ENCODE assay signal across 1 cellular context in the genomic region with DNA sequence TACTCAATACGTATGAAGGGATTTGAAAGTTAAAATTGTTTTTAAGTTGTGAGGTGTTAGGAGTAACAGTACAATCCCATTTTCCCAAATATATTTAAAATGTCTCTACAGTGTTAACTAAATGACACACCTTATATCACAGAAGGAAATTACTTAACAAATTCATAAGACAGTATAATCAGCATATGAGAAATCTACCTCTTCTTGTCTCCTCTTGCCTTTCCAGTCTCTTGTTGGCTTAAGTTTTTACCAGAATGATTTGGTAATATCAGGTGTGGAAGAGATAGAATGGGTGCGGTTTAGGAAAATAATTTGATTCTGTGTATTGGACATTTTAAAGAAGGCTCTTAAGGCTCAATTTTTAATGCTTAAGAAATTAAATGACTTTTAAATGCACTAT.
TF ChIP-seq lines count a peak whose summit lies in the region.

No MANE protein-coding gene starts in this region.

TF ChIP-seq in K562, 482 proteins besides CTCF, POLR2A, EP300 and RAD21:
- TF ChIP-seq ZSCAN29 (IDR thresholded peaks at IDR 0.05) (no peak), NRF1 (conservative IDR thresholded peaks at IDR 0.05 in 1 of 2, IDR thresholded peaks at IDR 0.05 in 1 of 2) (no peak), ZNF76 (CRISPR knock-in tag; IDR thresholded peaks at IDR 0.05; ENCODE audit: borderline replicate concordance) (no peak), HNRNPUL1 (IDR thresholded peaks at IDR 0.05; ENCODE audit: low read length) (no peak), DIDO1 (tag; IDR thresholded peaks at IDR 0.05; ENCODE audit: low read depth) (no peak), WHSC1 (IDR thresholded peaks at IDR 0.05; ENCODE audit: low read length) (no peak), ZNF77 (CRISPR knock-in tag; IDR thresholded peaks at IDR 0.05) (no peak), CREB1 (IDR thresholded peaks at IDR 0.05) (no peak), CREB1 (CRISPR knock-in tag; IDR thresholded peaks at IDR 0.05) (no peak), SMARCC2 (IDR thresholded peaks at IDR 0.05; ENCODE audit: low read depth) (no peak), MAZ (CRISPR knock-in tag; conservative IDR thresholded peaks at IDR 0.05 in 1 of 2, IDR thresholded peaks at IDR 0.05 in 1 of 2) (no peak), TAF1 (IDR thresholded peaks at IDR 0.05; ENCODE audit: control insufficient read depth, extremely low read depth, insufficient read depth, low read length, severe bottlenecking) (no peak), NFIX (CRISPR knock-in tag; IDR thresholded peaks at IDR 0.05; ENCODE audit: low read depth) (no peak), PPARD (CRISPR knock-in tag; IDR thresholded peaks at IDR 0.05) (no peak), E2F3 (CRISPR knock-in tag; IDR thresholded peaks at IDR 0.05) (no peak)
- TF ChIP-seq, protein P1, sequence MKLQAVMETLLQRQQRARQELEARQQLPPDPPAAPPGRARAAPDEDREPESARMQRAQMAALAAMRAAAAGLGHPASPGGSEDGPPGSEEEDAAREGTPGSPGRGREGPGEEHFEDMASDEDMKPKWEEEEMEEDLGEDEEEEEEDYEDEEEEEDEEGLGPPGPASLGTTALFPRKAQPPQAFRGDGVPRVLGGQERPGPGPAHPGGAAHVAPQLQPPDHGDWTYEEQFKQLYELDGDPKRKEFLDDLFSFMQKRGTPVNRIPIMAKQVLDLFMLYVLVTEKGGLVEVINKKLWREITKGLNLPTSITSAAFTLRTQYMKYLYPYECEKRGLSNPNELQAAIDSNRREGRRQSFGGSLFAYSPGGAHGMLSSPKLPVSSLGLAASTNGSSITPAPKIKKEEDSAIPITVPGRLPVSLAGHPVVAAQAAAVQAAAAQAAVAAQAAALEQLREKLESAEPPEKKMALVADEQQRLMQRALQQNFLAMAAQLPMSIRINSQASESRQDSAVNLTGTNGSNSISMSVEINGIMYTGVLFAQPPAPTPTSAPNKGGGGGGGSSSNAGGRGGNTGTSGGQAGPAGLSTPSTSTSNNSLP (IDR thresholded peaks at IDR 0.05; ENCODE audit: borderline replicate concordance, low read depth, low read length), result no peak
- TF ChIP-seq, protein P2, sequence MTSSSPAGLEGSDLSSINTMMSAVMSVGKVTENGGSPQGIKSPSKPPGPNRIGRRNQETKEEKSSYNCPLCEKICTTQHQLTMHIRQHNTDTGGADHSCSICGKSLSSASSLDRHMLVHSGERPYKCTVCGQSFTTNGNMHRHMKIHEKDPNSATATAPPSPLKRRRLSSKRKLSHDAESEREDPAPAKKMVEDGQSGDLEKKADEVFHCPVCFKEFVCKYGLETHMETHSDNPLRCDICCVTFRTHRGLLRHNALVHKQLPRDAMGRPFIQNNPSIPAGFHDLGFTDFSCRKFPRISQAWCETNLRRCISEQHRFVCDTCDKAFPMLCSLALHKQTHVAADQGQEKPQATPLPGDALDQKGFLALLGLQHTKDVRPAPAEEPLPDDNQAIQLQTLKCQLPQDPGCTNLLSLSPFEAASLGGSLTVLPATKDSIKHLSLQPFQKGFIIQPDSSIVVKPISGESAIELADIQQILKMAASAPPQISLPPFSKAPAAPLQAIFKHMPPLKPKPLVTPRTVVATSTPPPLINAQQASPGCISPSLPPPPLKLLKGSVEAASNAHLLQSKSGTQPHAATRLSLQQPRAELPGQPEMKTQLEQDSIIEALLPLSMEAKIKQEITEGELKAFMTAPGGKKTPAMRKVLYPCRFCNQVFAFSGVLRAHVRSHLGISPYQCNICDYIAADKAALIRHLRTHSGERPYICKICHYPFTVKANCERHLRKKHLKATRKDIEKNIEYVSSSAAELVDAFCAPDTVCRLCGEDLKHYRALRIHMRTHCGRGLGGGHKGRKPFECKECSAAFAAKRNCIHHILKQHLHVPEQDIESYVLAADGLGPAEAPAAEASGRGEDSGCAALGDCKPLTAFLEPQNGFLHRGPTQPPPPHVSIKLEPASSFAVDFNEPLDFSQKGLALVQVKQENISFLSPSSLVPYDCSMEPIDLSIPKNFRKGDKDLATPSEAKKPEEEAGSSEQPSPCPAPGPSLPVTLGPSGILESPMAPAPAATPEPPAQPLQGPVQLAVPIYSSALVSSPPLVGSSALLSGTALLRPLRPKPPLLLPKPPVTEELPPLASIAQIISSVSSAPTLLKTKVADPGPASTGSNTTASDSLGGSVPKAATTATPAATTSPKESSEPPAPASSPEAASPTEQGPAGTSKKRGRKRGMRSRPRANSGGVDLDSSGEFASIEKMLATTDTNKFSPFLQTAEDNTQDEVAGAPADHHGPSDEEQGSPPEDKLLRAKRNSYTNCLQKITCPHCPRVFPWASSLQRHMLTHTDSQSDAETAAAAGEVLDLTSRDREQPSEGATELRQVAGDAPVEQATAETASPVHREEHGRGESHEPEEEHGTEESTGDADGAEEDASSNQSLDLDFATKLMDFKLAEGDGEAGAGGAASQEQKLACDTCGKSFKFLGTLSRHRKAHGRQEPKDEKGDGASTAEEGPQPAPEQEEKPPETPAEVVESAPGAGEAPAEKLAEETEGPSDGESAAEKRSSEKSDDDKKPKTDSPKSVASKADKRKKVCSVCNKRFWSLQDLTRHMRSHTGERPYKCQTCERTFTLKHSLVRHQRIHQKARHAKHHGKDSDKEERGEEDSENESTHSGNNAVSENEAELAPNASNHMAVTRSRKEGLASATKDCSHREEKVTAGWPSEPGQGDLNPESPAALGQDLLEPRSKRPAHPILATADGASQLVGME (CRISPR knock-in tag; IDR thresholded peaks at IDR 0.05), result no peak
- TF ChIP-seq, protein P3, sequence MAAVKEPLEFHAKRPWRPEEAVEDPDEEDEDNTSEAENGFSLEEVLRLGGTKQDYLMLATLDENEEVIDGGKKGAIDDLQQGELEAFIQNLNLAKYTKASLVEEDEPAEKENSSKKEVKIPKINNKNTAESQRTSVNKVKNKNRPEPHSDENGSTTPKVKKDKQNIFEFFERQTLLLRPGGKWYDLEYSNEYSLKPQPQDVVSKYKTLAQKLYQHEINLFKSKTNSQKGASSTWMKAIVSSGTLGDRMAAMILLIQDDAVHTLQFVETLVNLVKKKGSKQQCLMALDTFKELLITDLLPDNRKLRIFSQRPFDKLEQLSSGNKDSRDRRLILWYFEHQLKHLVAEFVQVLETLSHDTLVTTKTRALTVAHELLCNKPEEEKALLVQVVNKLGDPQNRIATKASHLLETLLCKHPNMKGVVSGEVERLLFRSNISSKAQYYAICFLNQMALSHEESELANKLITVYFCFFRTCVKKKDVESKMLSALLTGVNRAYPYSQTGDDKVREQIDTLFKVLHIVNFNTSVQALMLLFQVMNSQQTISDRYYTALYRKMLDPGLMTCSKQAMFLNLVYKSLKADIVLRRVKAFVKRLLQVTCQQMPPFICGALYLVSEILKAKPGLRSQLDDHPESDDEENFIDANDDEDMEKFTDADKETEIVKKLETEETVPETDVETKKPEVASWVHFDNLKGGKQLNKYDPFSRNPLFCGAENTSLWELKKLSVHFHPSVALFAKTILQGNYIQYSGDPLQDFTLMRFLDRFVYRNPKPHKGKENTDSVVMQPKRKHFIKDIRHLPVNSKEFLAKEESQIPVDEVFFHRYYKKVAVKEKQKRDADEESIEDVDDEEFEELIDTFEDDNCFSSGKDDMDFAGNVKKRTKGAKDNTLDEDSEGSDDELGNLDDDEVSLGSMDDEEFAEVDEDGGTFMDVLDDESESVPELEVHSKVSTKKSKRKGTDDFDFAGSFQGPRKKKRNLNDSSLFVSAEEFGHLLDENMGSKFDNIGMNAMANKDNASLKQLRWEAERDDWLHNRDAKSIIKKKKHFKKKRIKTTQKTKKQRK (IDR thresholded peaks at IDR 0.05; ENCODE audit: borderline replicate concordance, low read depth, low read length), result no peak
- TF ChIP-seq, protein P4, sequence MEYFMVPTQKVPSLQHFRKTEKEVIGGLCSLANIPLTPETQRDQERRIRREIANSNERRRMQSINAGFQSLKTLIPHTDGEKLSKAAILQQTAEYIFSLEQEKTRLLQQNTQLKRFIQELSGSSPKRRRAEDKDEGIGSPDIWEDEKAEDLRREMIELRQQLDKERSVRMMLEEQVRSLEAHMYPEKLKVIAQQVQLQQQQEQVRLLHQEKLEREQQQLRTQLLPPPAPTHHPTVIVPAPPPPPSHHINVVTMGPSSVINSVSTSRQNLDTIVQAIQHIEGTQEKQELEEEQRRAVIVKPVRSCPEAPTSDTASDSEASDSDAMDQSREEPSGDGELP (CRISPR knock-in tag; IDR thresholded peaks at IDR 0.05; ENCODE audit: borderline replicate concordance), result no peak
- TF ChIP-seq, protein P5, sequence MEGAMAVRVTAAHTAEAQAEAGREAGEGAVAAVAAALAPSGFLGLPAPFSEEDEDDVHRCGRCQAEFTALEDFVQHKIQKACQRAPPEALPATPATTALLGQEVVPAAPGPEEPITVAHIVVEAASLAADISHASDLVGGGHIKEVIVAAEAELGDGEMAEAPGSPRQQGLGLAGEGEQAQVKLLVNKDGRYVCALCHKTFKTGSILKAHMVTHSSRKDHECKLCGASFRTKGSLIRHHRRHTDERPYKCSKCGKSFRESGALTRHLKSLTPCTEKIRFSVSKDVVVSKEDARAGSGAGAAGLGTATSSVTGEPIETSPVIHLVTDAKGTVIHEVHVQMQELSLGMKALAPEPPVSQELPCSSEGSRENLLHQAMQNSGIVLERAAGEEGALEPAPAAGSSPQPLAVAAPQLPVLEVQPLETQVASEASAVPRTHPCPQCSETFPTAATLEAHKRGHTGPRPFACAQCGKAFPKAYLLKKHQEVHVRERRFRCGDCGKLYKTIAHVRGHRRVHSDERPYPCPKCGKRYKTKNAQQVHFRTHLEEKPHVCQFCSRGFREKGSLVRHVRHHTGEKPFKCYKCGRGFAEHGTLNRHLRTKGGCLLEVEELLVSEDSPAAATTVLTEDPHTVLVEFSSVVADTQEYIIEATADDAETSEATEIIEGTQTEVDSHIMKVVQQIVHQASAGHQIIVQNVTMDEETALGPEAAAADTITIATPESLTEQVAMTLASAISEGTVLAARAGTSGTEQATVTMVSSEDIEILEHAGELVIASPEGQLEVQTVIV (CRISPR knock-in tag; IDR thresholded peaks at IDR 0.05; ENCODE audit: borderline replicate concordance), result no peak
- TF ChIP-seq, protein P6, sequence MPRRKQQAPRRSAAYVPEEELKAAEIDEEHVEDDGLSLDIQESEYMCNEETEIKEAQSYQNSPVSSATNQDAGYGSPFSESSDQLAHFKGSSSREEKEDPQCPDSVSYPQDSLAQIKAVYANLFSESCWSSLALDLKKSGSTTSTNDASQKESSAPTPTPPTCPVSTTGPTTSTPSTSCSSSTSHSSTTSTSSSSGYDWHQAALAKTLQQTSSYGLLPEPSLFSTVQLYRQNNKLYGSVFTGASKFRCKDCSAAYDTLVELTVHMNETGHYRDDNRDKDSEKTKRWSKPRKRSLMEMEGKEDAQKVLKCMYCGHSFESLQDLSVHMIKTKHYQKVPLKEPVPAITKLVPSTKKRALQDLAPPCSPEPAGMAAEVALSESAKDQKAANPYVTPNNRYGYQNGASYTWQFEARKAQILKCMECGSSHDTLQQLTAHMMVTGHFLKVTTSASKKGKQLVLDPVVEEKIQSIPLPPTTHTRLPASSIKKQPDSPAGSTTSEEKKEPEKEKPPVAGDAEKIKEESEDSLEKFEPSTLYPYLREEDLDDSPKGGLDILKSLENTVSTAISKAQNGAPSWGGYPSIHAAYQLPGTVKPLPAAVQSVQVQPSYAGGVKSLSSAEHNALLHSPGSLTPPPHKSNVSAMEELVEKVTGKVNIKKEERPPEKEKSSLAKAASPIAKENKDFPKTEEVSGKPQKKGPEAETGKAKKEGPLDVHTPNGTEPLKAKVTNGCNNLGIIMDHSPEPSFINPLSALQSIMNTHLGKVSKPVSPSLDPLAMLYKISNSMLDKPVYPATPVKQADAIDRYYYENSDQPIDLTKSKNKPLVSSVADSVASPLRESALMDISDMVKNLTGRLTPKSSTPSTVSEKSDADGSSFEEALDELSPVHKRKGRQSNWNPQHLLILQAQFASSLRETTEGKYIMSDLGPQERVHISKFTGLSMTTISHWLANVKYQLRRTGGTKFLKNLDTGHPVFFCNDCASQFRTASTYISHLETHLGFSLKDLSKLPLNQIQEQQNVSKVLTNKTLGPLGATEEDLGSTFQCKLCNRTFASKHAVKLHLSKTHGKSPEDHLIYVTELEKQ (CRISPR knock-in tag; IDR thresholded peaks at IDR 0.05), result no peak
